ENCODE assay signal across 27 cellular contexts in genomic region chr5:127830829-127831598, GRCh38.
"Had no signal": no experiment of that assay in that cellular context is flagged by ENCODE, and none has a peak within 500 bp of the region (broad histone marks: within the 10 kb centered on the region; RNA-seq: fewer than 3 reads in every experiment).

No MANE protein-coding gene starts in this region.

- H3K4me1 ChIP-seq: adrenal gland, breast epithelium, colonic mucosa, foreskin keratinocyte had no signal

- H3K9me3 ChIP-seq: adrenal gland, colonic mucosa, esophagus muscularis mucosa, gastroesophageal sphincter had no signal

- H3K4me3 ChIP-seq: adrenal gland, breast epithelium, cardiac muscle cell, colonic mucosa, esophagus muscularis mucosa, gastroesophageal sphincter had no signal

- ATAC-seq: activated CD4-positive, alpha-beta T cell treated with anti-CD3 and anti-CD28 coated beads for 36 hours; activated CD8-positive, alpha-beta memory T cell treated with anti-CD3 and anti-CD28 coated beads, Interleukin-2, amount 10 ng/mL, durations not matched to agents 7 days and 5 days; activated CD8-positive, alpha-beta T cell treated with anti-CD3 and anti-CD28 coated beads, Interleukin-2, amount 10 ng/mL, durations not matched to agents 7 days and 5 days; activated naive CD8-positive, alpha-beta T cell treated with anti-CD3 and anti-CD28 coated beads, Interleukin-2, amount 50 U/mL, for 24 hours; foreskin keratinocyte; gastroesophageal sphincter had no signal

- DNase-seq: activated CD4-positive, alpha-beta memory T cell treated with anti-CD3 and anti-CD28 coated beads for 36 hours; activated CD4-positive, alpha-beta T cell treated with anti-CD3 and anti-CD28 coated beads for 36 hours; activated CD4-positive, alpha-beta T cell treated with anti-CD3 and anti-CD28 coated beads, Interleukin-2, amount 10 ng/mL, durations not matched to agents 24 days and 14 days; activated CD4-positive, CD25-positive, alpha-beta regulatory T cell; activated CD4-positive, CD25-positive, alpha-beta regulatory T cell treated with anti-CD3 and anti-CD28 coated beads, Interleukin-2, amount 50 U/mL, for 72 hours; activated CD8-positive, alpha-beta memory T cell treated with anti-CD3 and anti-CD28 coated beads, Interleukin-2, amount 10 ng/mL, durations not matched to agents 7 days and 5 days; activated CD8-positive, alpha-beta memory T cell treated with anti-CD3 and anti-CD28 coated beads, Interleukin-2, amount 50 U/mL, for 4 hours; activated CD8-positive, alpha-beta T cell treated with anti-CD3 and anti-CD28 coated beads, Interleukin-2, amount 10 ng/mL, durations not matched to agents 7 days and 5 days; activated effector memory CD4-positive, alpha-beta T cell treated with anti-CD3 and anti-CD28 coated beads, Interleukin-2, amount 50 U/mL, for 16 hours; activated naive CD4-positive, alpha-beta T cell treated with anti-CD3 and anti-CD28 coated beads for 36 hours; activated naive CD8-positive, alpha-beta T cell treated with anti-CD3 and anti-CD28 coated beads for 36 hours; activated naive CD8-positive, alpha-beta T cell treated with anti-CD3 and anti-CD28 coated beads, Interleukin-2, amount 50 U/mL, for 24 hours; activated T-cell treated with anti-CD3 and anti-CD28 coated beads, Interleukin-2, amount 50 U/mL, for 1 hour; activated T-cell treated with anti-CD3 and anti-CD28 coated beads, Interleukin-2, amount 50 U/mL, for 48 hours; adrenal gland; amygdala; aorta; central memory CD4-positive, alpha-beta T cell; cerebellar nuclear complex; colonic mucosa; effector CD8-positive, alpha-beta T cell; foreskin keratinocyte; T-helper 2 cell had no signal

- H3K27ac ChIP-seq: adrenal gland, cardiac muscle cell, colonic mucosa, foreskin keratinocyte, gastroesophageal sphincter had no signal

- H3K36me3 ChIP-seq: adrenal gland, breast epithelium, cardiac muscle cell, colonic mucosa, esophagus muscularis mucosa, gastroesophageal sphincter had no signal

- H3K27me3 ChIP-seq: adrenal gland, breast epithelium, cardiac muscle cell, colonic mucosa, esophagus muscularis mucosa, foreskin keratinocyte, gastroesophageal sphincter had no signal
